20 cellular contexts compared by ENCODE assay signal in genomic region chr3:43499256-43499655, GRCh38.
A peak's percentile ranks its signal among the peaks of the same experiment; 100 is the strongest.
DNase-seq lines count a peak whose midpoint lies in the region; ATAC-seq and TF ChIP-seq lines count a peak whose summit lies in the region.
"Had no signal": no experiment of that assay in that cellular context is flagged by ENCODE, and none has a peak within 500 bp of the region (broad histone marks: within the 10 kb centered on the region; RNA-seq: fewer than 3 reads in every experiment).

No MANE protein-coding gene starts in this region.

- H3K4me1 ChIP-seq in GM23248 (ENCODE audit: insufficient read depth), result peaks cover 18% of the 10 kb centered on the region
- H3K4me1 ChIP-seq in Caco-2, result no peaks in the 10 kb centered on the region

- H3K9ac ChIP-seq in GM23248, result no peak overlapping the region

- TF ChIP-seq CTCF in NB4 (IDR thresholded peaks at IDR 0.05; ENCODE audit: low read depth, low read length), result no peak
- no peak for TF ChIP-seq CTCF in Caco-2 (IDR thresholded peaks at IDR 0.05; ENCODE audit: insufficient read depth in 1 of 2, low read depth in 1 of 2, low read length in 1 of 2, severe bottlenecking in 1 of 2, unreplicated experiment in 1 of 2)

- no peaks in the 10 kb centered on the region for H3K9me2 ChIP-seq in GM23248 (ENCODE audit: insufficient read depth)

- H3K36me3 ChIP-seq in GM23248 (ENCODE audit: low read depth), result no peaks in the 10 kb centered on the region
- no peaks in the 10 kb centered on the region for H3K36me3 ChIP-seq in Caco-2 (ENCODE audit: control insufficient read depth, insufficient read depth, low read length)
- H3K36me3 ChIP-seq: adrenal gland had no signal

- H3F3A ChIP-seq in GM23248 (ENCODE audit: insufficient read depth), result peaks cover 12% of the 10 kb centered on the region; the same call in 1 of the 2 replicates

- H3K4me1 Mint-ChIP-seq in central memory CD8-positive, alpha-beta T cell, result peaks cover 44% of the 10 kb centered on the region
- peaks cover 39 to 63% (median 56%) of the 10 kb centered on the region in 4 donors for H3K4me1 Mint-ChIP-seq in naive thymus-derived CD8-positive, alpha-beta T cell
- no peaks in the 10 kb centered on the region for H3K4me1 Mint-ChIP-seq in Caco-2 (ENCODE audit: low read depth, unreplicated experiment)

- no peaks in the 10 kb centered on the region for H4K20me1 ChIP-seq in GM23248 (ENCODE audit: insufficient read depth)

- CTCF ChIA-PET in Caco-2 (lab: Charles Lee), result no interaction called here

- H3K36me3 Mint-ChIP-seq in central memory CD8-positive, alpha-beta T cell (ENCODE audit: insufficient read depth), result no peaks in the 10 kb centered on the region
- no peaks in the 10 kb centered on the region for H3K36me3 Mint-ChIP-seq in naive thymus-derived CD8-positive, alpha-beta T cell
- peaks cover 6% of the 10 kb centered on the region for H3K36me3 Mint-ChIP-seq in Caco-2 (ENCODE audit: insufficient read depth, unreplicated experiment)

- POLR2A ChIA-PET in naive thymus-derived CD8-positive, alpha-beta T cell (lab: Charles Lee), result interaction anchor here (0.6 to 2.4 kb wide), 6 partner anchors 21 to 338 kb away, joined by 3 to 8 read pairs (median 5); no protein-coding TSS in a partner anchor
- POLR2A ChIA-PET in Caco-2 (lab: Charles Lee), result no interaction called here

- no peak for TF ChIP-seq POLR2A in NB4 (IDR thresholded peaks at IDR 0.05; ENCODE audit: extremely low read depth, insufficient read length)

- H2AFZ ChIP-seq in GM23248, result no peak overlapping the region

- intact Hi-C loops in Caco-2 (cut with micrococcal nuclease; ENCODE audit: unreplicated experiment), result no loop called here

- peak; percentile 74 for DNase-seq in SIG-M5 treated with dmso at 0.1 percent for 504 hours (lab: John Stamatoyannopoulos, UW; ENCODE audit: unreplicated experiment)
- DNase-seq in SIG-M5 (lab: John Stamatoyannopoulos, UW), result no peak
- DNase-seq in NB4 (ENCODE audit: low read depth), result peak; percentile 24
- no peak for DNase-seq in central memory CD8-positive, alpha-beta T cell (ENCODE audit: low spot score in 2 of 2)
- DNase-seq in naive thymus-derived CD8-positive, alpha-beta T cell, result no peak
- DNase-seq in GM23248, result no peak
- DNase-seq in NCI-H2029 (lab: John Stamatoyannopoulos, UW), result no peak
- no peak for DNase-seq in Caco-2
- DNase-seq: 8988T; activated CD4-positive, alpha-beta T cell treated with anti-CD3 and anti-CD28 coated beads for 36 hours; activated T-cell treated with anti-CD3 and anti-CD28 coated beads, Interleukin-2, amount 50 U/mL, for 1 hour; central memory CD4-positive, alpha-beta T cell; mesenchymal stem cell; NCI-H2081 treated with DMSO at 0.1 percent for 48 hours; NCI-H774; stimulated activated CD4-positive, alpha-beta T cell treated with anti-CD3 and anti-CD28 coated beads, Interleukin-4, amount 100 ng/mL, for 4 hours; trophoblast cell had no signal

- H3K9me3 ChIP-seq in GM23248 (ENCODE audit: low read depth), result no peaks in the 10 kb centered on the region
- H3K9me3 ChIP-seq in Caco-2, result no peaks in the 10 kb centered on the region
- H3K9me3 ChIP-seq: adrenal gland had no signal

- no peaks in the 10 kb centered on the region for H3K27me3 Mint-ChIP-seq in central memory CD8-positive, alpha-beta T cell
- H3K27me3 Mint-ChIP-seq in naive thymus-derived CD8-positive, alpha-beta T cell, result no peaks in the 10 kb centered on the region
- H3K27me3 Mint-ChIP-seq in Caco-2 (ENCODE audit: insufficient read depth, unreplicated experiment), result no peaks in the 10 kb centered on the region

- 100% methylated on average over 1 of the region's 1 CpG for WGBS in GM23248 (ENCODE audit: low coverage in 1 of 2, low lambda C conversion rate in 2 of 2, missing lambda C conversion rate in 2 of 2), 2 experiments

- ATAC-seq in central memory CD8-positive, alpha-beta T cell (replicated peaks; ENCODE audit: extremely low read depth, poor library complexity, severe bottlenecking), result no peak
- peak; percentile 57 to 63 for ATAC-seq in naive thymus-derived CD8-positive, alpha-beta T cell
- ATAC-seq: activated CD4-positive, alpha-beta T cell treated with anti-CD3 and anti-CD28 coated beads for 36 hours had no signal

- in situ Hi-C loops in GM23248 (cut with MboI), result loop anchor here (10.0 kb wide), 1 partner anchor 334 kb away; no protein-coding TSS in a partner anchor

- peak overlapping the region; percentile 3 for H3K27ac Mint-ChIP-seq in central memory CD8-positive, alpha-beta T cell (ENCODE audit: low read depth)
- peak overlapping the region in 9 of 10 donors; percentile 57 to 87 (median 78) for H3K27ac Mint-ChIP-seq in naive thymus-derived CD8-positive, alpha-beta T cell
- H3K27ac Mint-ChIP-seq in Caco-2 (ENCODE audit: unreplicated experiment), result no peak overlapping the region
- H3K27ac Mint-ChIP-seq: activated CD4-positive, alpha-beta T cell treated with anti-CD3 and anti-CD28 coated beads for 36 hours had no signal

- H3K79me2 ChIP-seq in GM23248 (ENCODE audit: insufficient read depth), result no peaks in the 10 kb centered on the region

- H3K4me3 ChIP-seq in NB4 (ENCODE audit: low read depth, low read length) (no peak overlapping the region), GM23248 (no peak overlapping the region), Caco-2 (ENCODE audit: low read depth, low read length) (no peak overlapping the region)
- H3K4me3 ChIP-seq: adrenal gland had no signal

- H3K4me3 Mint-ChIP-seq in central memory CD8-positive, alpha-beta T cell, result no peak overlapping the region
- peak overlapping the region in 8 of 10 donors; percentile 3 to 64 (median 43) for H3K4me3 Mint-ChIP-seq in naive thymus-derived CD8-positive, alpha-beta T cell
- H3K4me3 Mint-ChIP-seq in Caco-2 (ENCODE audit: unreplicated experiment), result no peak overlapping the region
- H3K4me3 Mint-ChIP-seq: activated CD4-positive, alpha-beta T cell treated with anti-CD3 and anti-CD28 coated beads for 36 hours had no signal

- no peak overlapping the region for H3K4me2 ChIP-seq in GM23248 (ENCODE audit: unreplicated experiment)

- no peak overlapping the region for H3K27ac ChIP-seq in GM23248
- H3K27ac ChIP-seq: adrenal gland, C4-2B, RWPE1 had no signal

- H3K9me3 Mint-ChIP-seq in central memory CD8-positive, alpha-beta T cell, result no peaks in the 10 kb centered on the region
- H3K9me3 Mint-ChIP-seq in naive thymus-derived CD8-positive, alpha-beta T cell, result no peaks in the 10 kb centered on the region
- H3K9me3 Mint-ChIP-seq in Caco-2 (ENCODE audit: unreplicated experiment), result no peaks in the 10 kb centered on the region

- H3K27me3 ChIP-seq in GM23248 (replicated peaks; ENCODE audit: insufficient read depth), result no peaks in the 10 kb centered on the region
- H3K27me3 ChIP-seq in Caco-2 (replicated peaks; ENCODE audit: control insufficient read depth, insufficient read depth, low read length), result no peaks in the 10 kb centered on the region
- H3K27me3 ChIP-seq: adrenal gland had no signal

- no TSS peak for BruUV-seq in Caco-2 (replicated peaks; lab: Mats Ljungman, UMichigan)

Comparison
In these comparisons a context has a peak if more than half of its experiments do, and no peak if none do; other contexts are left out.
1. DNase-seq: peak in SIG-M5 treated with dmso at 0.1 percent for 504 hours (single experiment) and NB4 (single experiment); none in SIG-M5 (single experiment), central memory CD8-positive, alpha-beta T cell (0 of 2), naive thymus-derived CD8-positive, alpha-beta T cell (0 of 10), GM23248 (single experiment), NCI-H2029 (single experiment) and Caco-2 (0 of 2).
2. H3K4me3 Mint-ChIP-seq: peak in naive thymus-derived CD8-positive, alpha-beta T cell (8 of 10); none in central memory CD8-positive, alpha-beta T cell (single experiment) and Caco-2 (single experiment).